Comparison of ENCODE assay signal across 1 cellular context in genomic region chr19:14006766-14007562, GRCh38.
TF ChIP-seq lines count a peak whose summit lies in the region.

No MANE protein-coding gene starts in this region.

TF ChIP-seq in WTC11, 78 proteins besides CTCF, POLR2A, EP300 and RAD21 (continued from another document):
- TF ChIP-seq, protein P1, sequence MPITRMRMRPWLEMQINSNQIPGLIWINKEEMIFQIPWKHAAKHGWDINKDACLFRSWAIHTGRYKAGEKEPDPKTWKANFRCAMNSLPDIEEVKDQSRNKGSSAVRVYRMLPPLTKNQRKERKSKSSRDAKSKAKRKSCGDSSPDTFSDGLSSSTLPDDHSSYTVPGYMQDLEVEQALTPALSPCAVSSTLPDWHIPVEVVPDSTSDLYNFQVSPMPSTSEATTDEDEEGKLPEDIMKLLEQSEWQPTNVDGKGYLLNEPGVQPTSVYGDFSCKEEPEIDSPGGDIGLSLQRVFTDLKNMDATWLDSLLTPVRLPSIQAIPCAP (CRISPR knock-in tag; IDR thresholded peaks at IDR 0.05), result no peak
- TF ChIP-seq, protein P2, sequence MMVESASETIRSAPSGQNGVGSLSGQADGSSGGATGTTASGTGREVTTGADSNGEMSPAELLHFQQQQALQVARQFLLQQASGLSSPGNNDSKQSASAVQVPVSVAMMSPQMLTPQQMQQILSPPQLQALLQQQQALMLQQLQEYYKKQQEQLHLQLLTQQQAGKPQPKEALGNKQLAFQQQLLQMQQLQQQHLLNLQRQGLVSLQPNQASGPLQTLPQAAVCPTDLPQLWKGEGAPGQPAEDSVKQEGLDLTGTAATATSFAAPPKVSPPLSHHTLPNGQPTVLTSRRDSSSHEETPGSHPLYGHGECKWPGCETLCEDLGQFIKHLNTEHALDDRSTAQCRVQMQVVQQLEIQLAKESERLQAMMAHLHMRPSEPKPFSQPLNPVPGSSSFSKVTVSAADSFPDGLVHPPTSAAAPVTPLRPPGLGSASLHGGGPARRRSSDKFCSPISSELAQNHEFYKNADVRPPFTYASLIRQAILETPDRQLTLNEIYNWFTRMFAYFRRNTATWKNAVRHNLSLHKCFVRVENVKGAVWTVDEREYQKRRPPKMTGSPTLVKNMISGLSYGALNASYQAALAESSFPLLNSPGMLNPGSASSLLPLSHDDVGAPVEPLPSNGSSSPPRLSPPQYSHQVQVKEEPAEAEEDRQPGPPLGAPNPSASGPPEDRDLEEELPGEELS (CRISPR knock-in tag; IDR thresholded peaks at IDR 0.05), result peak; percentile 69; the same call in 1 of the 2 replicates
- TF ChIP-seq STAT6 (CRISPR knock-in tag; conservative IDR thresholded peaks at IDR 0.05; ENCODE audit: low read depth), result no peak
- peak; percentile 83; the same call in 1 of the 2 replicates for TF ChIP-seq FOXP1 (CRISPR knock-in tag; IDR thresholded peaks at IDR 0.05; ENCODE audit: borderline replicate concordance)
- TF ChIP-seq MAX (CRISPR knock-in tag; IDR thresholded peaks at IDR 0.05), result peak; percentile 63; the same call in 1 of the 2 replicates
- no peak for TF ChIP-seq NFE2L1 (CRISPR knock-in tag; IDR thresholded peaks at IDR 0.05)
- TF ChIP-seq, protein P3, sequence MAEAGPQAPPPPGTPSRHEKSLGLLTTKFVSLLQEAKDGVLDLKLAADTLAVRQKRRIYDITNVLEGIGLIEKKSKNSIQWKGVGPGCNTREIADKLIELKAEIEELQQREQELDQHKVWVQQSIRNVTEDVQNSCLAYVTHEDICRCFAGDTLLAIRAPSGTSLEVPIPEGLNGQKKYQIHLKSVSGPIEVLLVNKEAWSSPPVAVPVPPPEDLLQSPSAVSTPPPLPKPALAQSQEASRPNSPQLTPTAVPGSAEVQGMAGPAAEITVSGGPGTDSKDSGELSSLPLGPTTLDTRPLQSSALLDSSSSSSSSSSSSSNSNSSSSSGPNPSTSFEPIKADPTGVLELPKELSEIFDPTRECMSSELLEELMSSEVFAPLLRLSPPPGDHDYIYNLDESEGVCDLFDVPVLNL (CRISPR knock-in tag; IDR thresholded peaks at IDR 0.05; ENCODE audit: borderline replicate concordance, low read depth), result 0 out of 2 replicates have a peak, but pooled peaks have one; percentile 14
- peak; percentile 94 for TF ChIP-seq ETV6 (CRISPR knock-in tag; IDR thresholded peaks at IDR 0.05)
- TF ChIP-seq FOXJ3 (CRISPR knock-in tag; IDR thresholded peaks at IDR 0.05; ENCODE audit: borderline replicate concordance), result no peak
- TF ChIP-seq USF1 (CRISPR knock-in tag; IDR thresholded peaks at IDR 0.05), result 0 out of 2 replicates have a peak, but pooled peaks have one; percentile 6
- TF ChIP-seq ZNF281 (CRISPR knock-in tag; IDR thresholded peaks at IDR 0.05), result peak; percentile 47; the same call in 1 of the 2 replicates
- TF ChIP-seq CREM (CRISPR knock-in tag; IDR thresholded peaks at IDR 0.05), result peak; percentile 98
- TF ChIP-seq JUN (CRISPR knock-in tag; IDR thresholded peaks at IDR 0.05), result no peak
- TF ChIP-seq ZNF423 (CRISPR knock-in tag; IDR thresholded peaks at IDR 0.05), result peak; percentile 64
- TF ChIP-seq, protein P4, sequence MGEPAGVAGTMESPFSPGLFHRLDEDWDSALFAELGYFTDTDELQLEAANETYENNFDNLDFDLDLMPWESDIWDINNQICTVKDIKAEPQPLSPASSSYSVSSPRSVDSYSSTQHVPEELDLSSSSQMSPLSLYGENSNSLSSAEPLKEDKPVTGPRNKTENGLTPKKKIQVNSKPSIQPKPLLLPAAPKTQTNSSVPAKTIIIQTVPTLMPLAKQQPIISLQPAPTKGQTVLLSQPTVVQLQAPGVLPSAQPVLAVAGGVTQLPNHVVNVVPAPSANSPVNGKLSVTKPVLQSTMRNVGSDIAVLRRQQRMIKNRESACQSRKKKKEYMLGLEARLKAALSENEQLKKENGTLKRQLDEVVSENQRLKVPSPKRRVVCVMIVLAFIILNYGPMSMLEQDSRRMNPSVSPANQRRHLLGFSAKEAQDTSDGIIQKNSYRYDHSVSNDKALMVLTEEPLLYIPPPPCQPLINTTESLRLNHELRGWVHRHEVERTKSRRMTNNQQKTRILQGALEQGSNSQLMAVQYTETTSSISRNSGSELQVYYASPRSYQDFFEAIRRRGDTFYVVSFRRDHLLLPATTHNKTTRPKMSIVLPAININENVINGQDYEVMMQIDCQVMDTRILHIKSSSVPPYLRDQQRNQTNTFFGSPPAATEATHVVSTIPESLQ (CRISPR knock-in tag; IDR thresholded peaks at IDR 0.05), result no peak
